Comparison of ENCODE assay signal across 13 cellular contexts in the genomic region with DNA sequence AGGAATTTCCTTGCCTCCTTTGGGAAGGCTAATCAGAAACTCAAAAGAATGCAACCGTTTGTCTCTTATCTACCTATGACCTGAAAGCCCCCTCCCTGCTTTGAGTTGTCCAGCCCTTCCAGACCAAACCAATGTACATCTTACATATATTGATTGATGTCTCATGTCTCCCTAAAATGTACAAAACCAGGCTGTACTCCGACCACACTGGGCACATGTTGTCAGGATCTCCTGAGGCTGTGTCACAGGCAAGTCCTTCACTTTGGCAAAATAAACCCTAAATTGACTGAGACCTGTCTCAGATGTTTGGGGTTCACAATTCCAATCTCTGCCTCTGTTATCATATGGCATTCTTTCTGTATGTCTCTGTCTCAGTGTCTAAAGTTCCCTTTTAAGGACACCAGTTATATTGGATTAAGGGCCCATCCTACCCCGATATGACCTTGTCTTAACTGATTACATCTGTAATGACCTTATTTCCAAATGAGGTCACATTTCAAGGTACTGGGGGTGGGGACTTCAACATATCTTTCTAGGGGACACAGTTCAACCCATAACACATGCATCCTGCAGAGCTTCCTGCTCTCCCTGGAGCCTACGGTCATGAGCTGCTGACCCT.
DNase-seq lines count a peak whose midpoint lies in the region; ATAC-seq and TF ChIP-seq lines count a peak whose summit lies in the region.
"Had no signal": no experiment of that assay in that cellular context is flagged by ENCODE, and none has a peak within 500 bp of the region (broad histone marks: within the 10 kb centered on the region; RNA-seq: fewer than 3 reads in every experiment).

No MANE protein-coding gene starts in this region.

- peak overlapping the region; percentile 67 for H3K4me3 Mint-ChIP-seq in activated CD4-positive, alpha-beta T cell treated with anti-CD3 and anti-CD28 coated beads for 36 hours

- peaks cover 45% of the 10 kb centered on the region for H3F3A ChIP-seq in PC-9 (ENCODE audit: insufficient read depth, low read depth)

- DNase-seq in activated CD4-positive, alpha-beta T cell treated with anti-CD3 and anti-CD28 coated beads for 36 hours = no peak
- DNase-seq in activated CD4-positive, alpha-beta T cell treated with anti-CD3 and anti-CD28 coated beads for 4 hours = no peak
- DNase-seq in PC-9 = no peak
- DNase-seq in mammary epithelial cell = no peak
- no peak for DNase-seq in trophoblast cell
- DNase-seq in cerebellum (ENCODE audit: low spot score) = no peak
- DNase-seq: DMS 273 treated with DMSO at 0.1 percent for 48 hours, KBM-7, NCI-H146, NCI-H526, Right ventricle myocardium superior had no signal

- POLR2A ChIA-PET in activated CD4-positive, alpha-beta T cell treated with anti-CD3 and anti-CD28 coated beads for 36 hours (lab: Charles Lee) = interaction anchor here (0.6 to 1.6 kb wide), 10 partner anchors 12 to 189 kb away, joined by 3 to 11 read pairs (median 4); no protein-coding TSS in a partner anchor
- POLR2A ChIA-PET in PC-9 (lab: Charles Lee; ENCODE audit: unreplicated experiment) = interaction anchor here (0.6 kb wide), 1 partner anchor 23 kb away, joined by 4 read pairs; no protein-coding TSS in a partner anchor

- CTCF ChIA-PET in activated CD4-positive, alpha-beta T cell treated with anti-CD3 and anti-CD28 coated beads for 36 hours (lab: Charles Lee) = interaction anchor here (0.9 to 1.7 kb wide), 7 partner anchors 12 to 579 kb away, joined by 3 to 11 read pairs (median 4); no protein-coding TSS in a partner anchor
- CTCF ChIA-PET in PC-9 (lab: Charles Lee) (no interaction called here), mammary epithelial cell (lab: Charles Lee; ENCODE audit: low non-redundant PET) (interaction anchor here (0.6 kb wide), 1 partner anchor 409 kb away, joined by 3 read pairs; no protein-coding TSS in a partner anchor)

- no peak overlapping the region for H4K12ac ChIP-seq in trophoblast cell (ENCODE audit: low read depth, low read length)

- no peaks in the 10 kb centered on the region for H4K20me1 ChIP-seq in PC-9 (ENCODE audit: insufficient read depth)
- no peaks in the 10 kb centered on the region for H4K20me1 ChIP-seq in mammary epithelial cell (ENCODE audit: insufficient read depth, low read length)

- H3K23ac ChIP-seq in trophoblast cell (ENCODE audit: low read length) = no peak overlapping the region

- H2BK120ac ChIP-seq in trophoblast cell (ENCODE audit: insufficient read depth, low read length, poor library complexity) = no peak overlapping the region

- dilution Hi-C loops in mammary epithelial cell (cut with HindIII; ENCODE audit: low sequenced_read_pairs) = no loop called here

- no peak overlapping the region for H4K8ac ChIP-seq in trophoblast cell (ENCODE audit: low read depth, low read length)

- H2AFZ ChIP-seq in PC-9 = 0 out of 2 replicates have a peak overlapping the region, but pooled peaks have one; percentile 19
- peak overlapping the region; percentile 75 for H2AFZ ChIP-seq in mammary epithelial cell (ENCODE audit: low read depth, low read length)
- no peak overlapping the region for H2AFZ ChIP-seq in trophoblast cell (ENCODE audit: insufficient read depth, low read length, poor library complexity)

- in situ Hi-C loops in mammary epithelial cell (cut with MboI; ENCODE audit: low sequenced_read_pairs in 2 of 2) = loop anchor here in 1 of 2 donors (25.0 kb wide), 1 partner anchor 505 kb away; a partner anchor contains a TSS

- no peaks in the 10 kb centered on the region for H3K36me3 ChIP-seq in PC-9 (ENCODE audit: low read depth)
- no peaks in the 10 kb centered on the region for H3K36me3 ChIP-seq in mammary epithelial cell (ENCODE audit: insufficient read depth, low read length)
- H3K36me3 ChIP-seq in trophoblast cell (ENCODE audit: control insufficient read depth in 1 of 2, insufficient read depth in 2 of 2, low read length in 2 of 2) = no peaks in the 10 kb centered on the region

- H3K4me3 ChIP-seq in PC-9 (peak overlapping the region; percentile 39; the same call in 1 of the 2 replicates), mammary epithelial cell (replicated peaks in 1 of 3; ENCODE audit: insufficient read depth in 1 of 3, low read depth in 2 of 3, low read length in 3 of 3) (no peak overlapping the region), trophoblast cell (ENCODE audit: low read depth, low read length) (no peak overlapping the region)

- no peak overlapping the region for H2AK5ac ChIP-seq in trophoblast cell (ENCODE audit: low read length)

- H2BK5ac ChIP-seq in trophoblast cell (ENCODE audit: low read depth, low read length, poor library complexity) = no peak overlapping the region

- peak overlapping the region; percentile 100 for H3K27ac Mint-ChIP-seq in activated CD4-positive, alpha-beta T cell treated with anti-CD3 and anti-CD28 coated beads for 36 hours

- no peak overlapping the region for H3K18ac ChIP-seq in trophoblast cell (ENCODE audit: low read length)

- WGBS in mammary epithelial cell (ENCODE audit: low coverage, missing lambda C conversion rate) = 73% methylated on average over 4 of the region's 4 CpGs
- no CpG with 5 or more reads among the region's 4 CpGs for WGBS in trophoblast cell (ENCODE audit: extremely low coverage, insufficient coverage, insufficient read length)

- BruUV-seq in PC-9 (replicated peaks; lab: Mats Ljungman, UMichigan) (no TSS peak), mammary epithelial cell (replicated peaks; lab: Mats Ljungman, UMichigan) (TSS peak; percentile 85)

- peaks cover 30% of the 10 kb centered on the region for H3K36me3 Mint-ChIP-seq in activated CD4-positive, alpha-beta T cell treated with anti-CD3 and anti-CD28 coated beads for 36 hours (ENCODE audit: low read depth)

- H3K4ac ChIP-seq in trophoblast cell (ENCODE audit: low read depth, low read length) = no peak overlapping the region

- peak overlapping the region; percentile 78 for H3K9ac ChIP-seq in mammary epithelial cell (ENCODE audit: insufficient read depth, low read length)
- no peak overlapping the region for H3K9ac ChIP-seq in trophoblast cell (ENCODE audit: low read length)

- no peak overlapping the region for H4K91ac ChIP-seq in trophoblast cell (ENCODE audit: low read depth, low read length)

- peaks cover 53% of the 10 kb centered on the region for H3K4me1 ChIP-seq in PC-9 (replicated peaks; ENCODE audit: insufficient read depth)
- peaks cover 36% of the 10 kb centered on the region for H3K4me1 ChIP-seq in mammary epithelial cell (ENCODE audit: insufficient read depth, low read length)
- H3K4me1 ChIP-seq in trophoblast cell (ENCODE audit: control insufficient read depth in 1 of 2, insufficient read depth in 2 of 2, low read length in 2 of 2) = peaks cover 11 to 14% of the 10 kb centered on the region in 2 experiments

- TF ChIP-seq CTCF in PC-9 (conservative IDR thresholded peaks at IDR 0.05) = no peak
- TF ChIP-seq CTCF in mammary epithelial cell (conservative IDR thresholded peaks at IDR 0.05 in 1 of 2, IDR thresholded peaks at IDR 0.05 in 1 of 2; ENCODE audit: extremely low read depth in 1 of 2, insufficient read depth in 1 of 2, low read depth in 1 of 2, low read length in 2 of 2) = no peak

- no peak overlapping the region for H3K14ac ChIP-seq in trophoblast cell (ENCODE audit: low read length)

- H3K4me1 Mint-ChIP-seq in activated CD4-positive, alpha-beta T cell treated with anti-CD3 and anti-CD28 coated beads for 36 hours = peaks cover 100% of the 10 kb centered on the region

- H3K4me2 ChIP-seq in PC-9 (peak overlapping the region; percentile 69), mammary epithelial cell (ENCODE audit: insufficient read depth, low read depth, low read length) (peak overlapping the region; percentile 44), trophoblast cell (ENCODE audit: low read length) (peak overlapping the region; percentile 13)

- H2BK12ac ChIP-seq in trophoblast cell (ENCODE audit: low read length) = no peak overlapping the region

- H3K27ac ChIP-seq in PC-9 = peak overlapping the region; percentile 99
- H3K27ac ChIP-seq in mammary epithelial cell (ENCODE audit: insufficient read depth, low read depth, low read length) = peak overlapping the region; percentile 99
- peak overlapping the region; percentile 80 for H3K27ac ChIP-seq in trophoblast cell (ENCODE audit: low read depth, low read length)

- intact Hi-C loops in activated CD4-positive, alpha-beta T cell treated with anti-CD3 and anti-CD28 coated beads for 36 hours (cut with DNase I, micrococcal nuclease) = loop anchor here (1.0 to 10.0 kb wide), 14 partner anchors 16 to 1278 kb away; no protein-coding TSS in a partner anchor
- intact Hi-C loops in PC-9 (cut with micrococcal nuclease; ENCODE audit: unreplicated experiment) (loop anchor here (2.0 to 5.0 kb wide), 4 partner anchors 44 to 520 kb away; no protein-coding TSS in a partner anchor), mammary epithelial cell (cut with micrococcal nuclease) (loop anchor here (10.0 kb wide), 1 partner anchor 332 kb away; no protein-coding TSS in a partner anchor)

- peaks cover 9% of the 10 kb centered on the region for H3K79me1 ChIP-seq in trophoblast cell (ENCODE audit: low read length)

- H3K79me2 ChIP-seq in PC-9 (ENCODE audit: low read depth) (no peaks in the 10 kb centered on the region), mammary epithelial cell (ENCODE audit: insufficient read depth, low read length) (no peaks in the 10 kb centered on the region), trophoblast cell (ENCODE audit: control insufficient read depth, insufficient read depth, low read length, poor library complexity) (no peaks in the 10 kb centered on the region)

- ATAC-seq in activated CD4-positive, alpha-beta T cell treated with anti-CD3 and anti-CD28 coated beads for 36 hours = no peak
- no peak for ATAC-seq in HG02938 (IDR thresholded peaks at IDR 0.05; ENCODE audit: unreplicated experiment)
- ATAC-seq in HG03469 (IDR thresholded peaks at IDR 0.05; ENCODE audit: unreplicated experiment) = no peak

- H3K27me3 ChIP-seq in PC-9 (ENCODE audit: insufficient read depth, low read depth) (no peaks in the 10 kb centered on the region), mammary epithelial cell (ENCODE audit: insufficient read depth, low read length) (no peaks in the 10 kb centered on the region), trophoblast cell (ENCODE audit: insufficient read depth, low read length) (no peaks in the 10 kb centered on the region)

- peaks cover 4% of the 10 kb centered on the region for H3K9me3 Mint-ChIP-seq in activated CD4-positive, alpha-beta T cell treated with anti-CD3 and anti-CD28 coated beads for 36 hours (ENCODE audit: low read depth)

- peaks cover 4% of the 10 kb centered on the region; the same call in 1 of the 2 replicates for H3K9me3 ChIP-seq in PC-9 (ENCODE audit: insufficient read depth, low read depth)
- no peaks in the 10 kb centered on the region for H3K9me3 ChIP-seq in mammary epithelial cell (replicated peaks; ENCODE audit: insufficient read depth, low read length)
- H3K9me3 ChIP-seq in trophoblast cell (ENCODE audit: insufficient read depth, low read depth, low read length) = no peaks in the 10 kb centered on the region

- H3K27me3 Mint-ChIP-seq in activated CD4-positive, alpha-beta T cell treated with anti-CD3 and anti-CD28 coated beads for 36 hours = no peaks in the 10 kb centered on the region

- no peaks in the 10 kb centered on the region for H3K9me2 ChIP-seq in PC-9 (ENCODE audit: insufficient read depth)

Comparison
In these comparisons a context has a peak if more than half of its experiments do, and no peak if none do; other contexts are left out.
1. H3K4me2 ChIP-seq: peak in every context shown above with its lines; median percentile 69 in PC-9; 44 in mammary epithelial cell; 13 in trophoblast cell.